Comparison of ENCODE assay signal across 8 cellular contexts in the genomic region with DNA sequence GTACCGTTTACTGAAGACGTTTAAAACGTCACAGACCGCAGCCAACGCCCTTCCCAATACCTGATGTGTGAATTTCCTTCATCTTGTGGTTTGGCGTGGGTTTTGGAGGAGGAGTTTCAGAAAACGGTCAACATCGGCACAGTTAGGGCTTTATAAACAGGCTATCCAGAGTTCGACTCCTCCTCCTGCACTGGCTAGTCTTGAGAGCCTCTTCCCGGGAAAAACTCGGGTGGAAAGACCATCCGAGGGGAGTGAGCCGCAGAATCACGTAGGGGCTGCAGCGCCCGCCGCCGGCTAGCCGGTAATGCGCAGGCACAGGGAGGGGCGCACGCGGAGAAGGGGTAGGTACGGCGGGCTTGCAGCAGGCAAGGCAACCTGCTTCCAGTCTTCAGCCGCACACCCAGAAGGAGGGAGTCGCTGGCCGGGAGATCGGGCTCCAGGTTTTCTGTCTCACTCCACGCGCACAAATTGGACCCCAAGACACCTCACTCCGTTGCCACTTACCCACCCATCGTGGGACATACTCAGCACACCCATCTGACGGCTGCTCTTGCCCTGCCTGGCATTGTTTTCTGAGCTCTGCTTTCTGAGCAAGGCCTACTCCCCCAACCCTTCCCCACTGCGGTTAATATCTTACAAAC. TPM values are rescaled to one million over a fixed set of nuclear protein-coding genes. Genes with fewer than 3 reads are reported as not detected.
DNase-seq lines count a peak whose midpoint lies in the region; ATAC-seq and TF ChIP-seq lines count a peak whose summit lies in the region.

No MANE protein-coding gene starts in this region.

- no peaks in the 10 kb centered on the region for H3K27me3 ChIP-seq in parathyroid adenoma (ENCODE audit: control insufficient read depth, insufficient read depth, low read length)

- H3K79me2 ChIP-seq in parathyroid adenoma, result no peaks in the 10 kb centered on the region

- H3K27ac ChIP-seq in parathyroid adenoma, result no peak overlapping the region

- H3K4me2 ChIP-seq in parathyroid adenoma (ENCODE audit: low read length), result no peak overlapping the region

- intact Hi-C loops in Calu3 (cut with micrococcal nuclease; ENCODE audit: unreplicated experiment), result loop anchor here (5.0 to 10.0 kb wide), 3 partner anchors 93 to 344 kb away; partner anchors contain the start of genes BLZF1 and NME7

- DNase-seq in Calu3 (peak; percentile 75), fibroblast of villous mesenchyme (ENCODE audit: low read depth) (peak; percentile 18), NAMALWA (ENCODE audit: low spot score) (no peak), RKO (ENCODE audit: low spot score) (no peak), SIG-M5 (lab: John Stamatoyannopoulos, UW) (no peak)

- CTCF ChIA-PET in Calu3 (lab: Charles Lee), result interaction anchor here (1.2 kb wide), 1 partner anchor 86 kb away, joined by 3 read pairs; no protein-coding TSS in a partner anchor

- peak overlapping the region; percentile 52 for H3K4me3 ChIP-seq in WI38 (ENCODE audit: low read depth, low read length)
- H3K4me3 ChIP-seq in fibroblast of villous mesenchyme (ENCODE audit: low read depth, low read length), result peak overlapping the region; percentile 53
- H3K4me3 ChIP-seq in parathyroid adenoma (ENCODE audit: low read depth, low read length), result no peak overlapping the region

- no peaks in the 10 kb centered on the region for H3K36me3 ChIP-seq in parathyroid adenoma (ENCODE audit: control insufficient read depth, insufficient read depth, low read length)

- no peaks in the 10 kb centered on the region for H3K27me3 Mint-ChIP-seq in Calu3 (ENCODE audit: unreplicated experiment)

- BruUV-seq in Calu3 (replicated peaks; lab: Mats Ljungman, UMichigan), result TSS peak; percentile 96

- peaks cover 6% of the 10 kb centered on the region for H3K9me3 Mint-ChIP-seq in Calu3 (ENCODE audit: low read depth, unreplicated experiment)

- H3K4me1 Mint-ChIP-seq in Calu3 (ENCODE audit: low read depth, unreplicated experiment), result peaks cover 12% of the 10 kb centered on the region

- peak overlapping the region; percentile 68 for H2AFZ ChIP-seq in parathyroid adenoma

- no peak for ATAC-seq in GM18502 (IDR thresholded peaks at IDR 0.05; ENCODE audit: poor library complexity, unreplicated experiment)

- peak overlapping the region; percentile 78 for H3K4me3 Mint-ChIP-seq in Calu3 (ENCODE audit: low read depth, unreplicated experiment)

- H3K36me3 Mint-ChIP-seq in Calu3 (ENCODE audit: insufficient read depth, unreplicated experiment), result peaks cover 11% of the 10 kb centered on the region

- H3K9ac ChIP-seq in parathyroid adenoma, result no peak overlapping the region

- no peak for TF ChIP-seq CTCF in Calu3 (IDR thresholded peaks at IDR 0.05; ENCODE audit: unreplicated experiment)
- no peak for TF ChIP-seq CTCF in WI38 (IDR thresholded peaks at IDR 0.05; ENCODE audit: low read depth, low read length)
- TF ChIP-seq CTCF in fibroblast of villous mesenchyme (IDR thresholded peaks at IDR 0.05; ENCODE audit: insufficient read depth, low read depth, low read length), result no peak
- TF ChIP-seq CTCF in parathyroid adenoma (IDR thresholded peaks at IDR 0.05), result no peak

- no peaks in the 10 kb centered on the region for H3K4me1 ChIP-seq in parathyroid adenoma

- no peaks in the 10 kb centered on the region for H3K9me3 ChIP-seq in parathyroid adenoma (ENCODE audit: control insufficient read depth, low read length)

- peak overlapping the region; percentile 72 for H3K27ac Mint-ChIP-seq in Calu3 (ENCODE audit: unreplicated experiment)

RNA-seq across cellular contexts. Expression of gene SLC19A2, which starts 25.4 kb away (rescaled TPM):
- total RNA-seq in Calu3 (2022), result 22.0 and 24.2 TPM in 2 replicates
- total RNA-seq in fibroblast of villous mesenchyme, result 7.3 and 7.7 TPM in 2 replicates

RNA-seq across cellular contexts. Expression of gene CCDC181, which starts 33.0 kb away (rescaled TPM):
- total RNA-seq in Calu3 (2022) (0.64 and 0.71 TPM in 2 replicates), fibroblast of villous mesenchyme (0.86 and 0.97 TPM in 2 replicates)

Comparison
In these comparisons a context has a peak if more than half of its experiments do, and no peak if none do; other contexts are left out.
1. DNase-seq: peak in Calu3 (single experiment) and fibroblast of villous mesenchyme (single experiment); none in NAMALWA (single experiment), RKO (single experiment) and SIG-M5 (single experiment).